ENCODE assay signal across 1 cellular context in the genomic region with DNA sequence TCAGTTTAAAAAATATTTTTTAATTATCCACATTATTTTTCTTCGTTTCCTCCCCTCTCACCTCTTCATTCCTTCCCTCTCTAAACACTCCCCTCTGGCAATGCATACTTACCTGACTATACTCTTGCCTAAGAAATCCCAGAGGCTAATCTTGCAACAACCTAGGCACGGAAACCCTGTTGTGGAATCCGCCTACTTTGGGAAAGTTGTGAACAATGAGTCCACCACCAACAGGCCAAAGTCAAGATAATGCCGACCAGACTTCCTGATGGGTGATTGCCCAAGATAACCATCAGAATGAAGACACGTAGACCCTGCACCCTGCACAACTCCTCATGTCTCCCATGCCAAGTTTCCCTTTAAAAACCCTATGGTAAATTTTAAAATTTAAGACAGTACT.
TF ChIP-seq lines count a peak whose summit lies in the region.

No MANE protein-coding gene starts in this region.

TF ChIP-seq in HepG2, 621 proteins besides CTCF, POLR2A, EP300 and RAD21 (continued from another document):
- TF ChIP-seq, protein P1, sequence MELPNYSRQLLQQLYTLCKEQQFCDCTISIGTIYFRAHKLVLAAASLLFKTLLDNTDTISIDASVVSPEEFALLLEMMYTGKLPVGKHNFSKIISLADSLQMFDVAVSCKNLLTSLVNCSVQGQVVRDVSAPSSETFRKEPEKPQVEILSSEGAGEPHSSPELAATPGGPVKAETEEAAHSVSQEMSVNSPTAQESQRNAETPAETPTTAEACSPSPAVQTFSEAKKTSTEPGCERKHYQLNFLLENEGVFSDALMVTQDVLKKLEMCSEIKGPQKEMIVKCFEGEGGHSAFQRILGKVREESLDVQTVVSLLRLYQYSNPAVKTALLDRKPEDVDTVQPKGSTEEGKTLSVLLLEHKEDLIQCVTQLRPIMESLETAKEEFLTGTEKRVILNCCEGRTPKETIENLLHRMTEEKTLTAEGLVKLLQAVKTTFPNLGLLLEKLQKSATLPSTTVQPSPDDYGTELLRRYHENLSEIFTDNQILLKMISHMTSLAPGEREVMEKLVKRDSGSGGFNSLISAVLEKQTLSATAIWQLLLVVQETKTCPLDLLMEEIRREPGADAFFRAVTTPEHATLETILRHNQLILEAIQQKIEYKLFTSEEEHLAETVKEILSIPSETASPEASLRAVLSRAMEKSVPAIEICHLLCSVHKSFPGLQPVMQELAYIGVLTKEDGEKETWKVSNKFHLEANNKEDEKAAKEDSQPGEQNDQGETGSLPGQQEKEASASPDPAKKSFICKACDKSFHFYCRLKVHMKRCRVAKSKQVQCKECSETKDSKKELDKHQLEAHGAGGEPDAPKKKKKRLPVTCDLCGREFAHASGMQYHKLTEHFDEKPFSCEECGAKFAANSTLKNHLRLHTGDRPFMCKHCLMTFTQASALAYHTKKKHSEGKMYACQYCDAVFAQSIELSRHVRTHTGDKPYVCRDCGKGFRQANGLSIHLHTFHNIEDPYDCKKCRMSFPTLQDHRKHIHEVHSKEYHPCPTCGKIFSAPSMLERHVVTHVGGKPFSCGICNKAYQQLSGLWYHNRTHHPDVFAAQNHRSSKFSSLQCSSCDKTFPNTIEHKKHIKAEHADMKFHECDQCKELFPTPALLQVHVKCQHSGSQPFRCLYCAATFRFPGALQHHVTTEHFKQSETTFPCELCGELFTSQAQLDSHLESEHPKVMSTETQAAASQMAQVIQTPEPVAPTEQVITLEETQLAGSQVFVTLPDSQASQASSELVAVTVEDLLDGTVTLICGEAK (IDR thresholded peaks at IDR 0.05): no peak
- TF ChIP-seq, protein P1 (CRISPR knock-in tag; IDR thresholded peaks at IDR 0.05): no peak
- TF ChIP-seq SATB2 (CRISPR knock-in tag; IDR thresholded peaks at IDR 0.05) (no peak), MED1 (CRISPR knock-in tag; IDR thresholded peaks at IDR 0.05) (no peak), MATR3 (CRISPR knock-in tag; IDR thresholded peaks at IDR 0.05) (no peak)
- TF ChIP-seq, protein P2, sequence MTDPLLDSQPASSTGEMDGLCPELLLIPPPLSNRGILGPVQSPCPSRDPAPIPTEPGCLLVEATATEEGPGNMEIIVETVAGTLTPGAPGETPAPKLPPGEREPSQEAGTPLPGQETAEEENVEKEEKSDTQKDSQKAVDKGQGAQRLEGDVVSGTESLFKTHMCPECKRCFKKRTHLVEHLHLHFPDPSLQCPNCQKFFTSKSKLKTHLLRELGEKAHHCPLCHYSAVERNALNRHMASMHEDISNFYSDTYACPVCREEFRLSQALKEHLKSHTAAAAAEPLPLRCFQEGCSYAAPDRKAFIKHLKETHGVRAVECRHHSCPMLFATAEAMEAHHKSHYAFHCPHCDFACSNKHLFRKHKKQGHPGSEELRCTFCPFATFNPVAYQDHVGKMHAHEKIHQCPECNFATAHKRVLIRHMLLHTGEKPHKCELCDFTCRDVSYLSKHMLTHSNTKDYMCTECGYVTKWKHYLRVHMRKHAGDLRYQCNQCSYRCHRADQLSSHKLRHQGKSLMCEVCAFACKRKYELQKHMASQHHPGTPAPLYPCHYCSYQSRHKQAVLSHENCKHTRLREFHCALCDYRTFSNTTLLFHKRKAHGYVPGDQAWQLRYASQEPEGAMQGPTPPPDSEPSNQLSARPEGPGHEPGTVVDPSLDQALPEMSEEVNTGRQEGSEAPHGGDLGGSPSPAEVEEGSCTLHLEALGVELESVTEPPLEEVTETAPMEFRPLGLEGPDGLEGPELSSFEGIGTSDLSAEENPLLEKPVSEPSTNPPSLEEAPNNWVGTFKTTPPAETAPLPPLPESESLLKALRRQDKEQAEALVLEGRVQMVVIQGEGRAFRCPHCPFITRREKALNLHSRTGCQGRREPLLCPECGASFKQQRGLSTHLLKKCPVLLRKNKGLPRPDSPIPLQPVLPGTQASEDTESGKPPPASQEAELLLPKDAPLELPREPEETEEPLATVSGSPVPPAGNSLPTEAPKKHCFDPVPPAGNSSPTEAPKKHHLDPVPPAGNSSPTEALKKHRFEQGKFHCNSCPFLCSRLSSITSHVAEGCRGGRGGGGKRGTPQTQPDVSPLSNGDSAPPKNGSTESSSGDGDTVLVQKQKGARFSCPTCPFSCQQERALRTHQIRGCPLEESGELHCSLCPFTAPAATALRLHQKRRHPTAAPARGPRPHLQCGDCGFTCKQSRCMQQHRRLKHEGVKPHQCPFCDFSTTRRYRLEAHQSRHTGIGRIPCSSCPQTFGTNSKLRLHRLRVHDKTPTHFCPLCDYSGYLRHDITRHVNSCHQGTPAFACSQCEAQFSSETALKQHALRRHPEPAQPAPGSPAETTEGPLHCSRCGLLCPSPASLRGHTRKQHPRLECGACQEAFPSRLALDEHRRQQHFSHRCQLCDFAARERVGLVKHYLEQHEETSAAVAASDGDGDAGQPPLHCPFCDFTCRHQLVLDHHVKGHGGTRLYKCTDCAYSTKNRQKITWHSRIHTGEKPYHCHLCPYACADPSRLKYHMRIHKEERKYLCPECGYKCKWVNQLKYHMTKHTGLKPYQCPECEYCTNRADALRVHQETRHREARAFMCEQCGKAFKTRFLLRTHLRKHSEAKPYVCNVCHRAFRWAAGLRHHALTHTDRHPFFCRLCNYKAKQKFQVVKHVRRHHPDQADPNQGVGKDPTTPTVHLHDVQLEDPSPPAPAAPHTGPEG (CRISPR knock-in tag; IDR thresholded peaks at IDR 0.05): no peak
- TF ChIP-seq, protein P3, sequence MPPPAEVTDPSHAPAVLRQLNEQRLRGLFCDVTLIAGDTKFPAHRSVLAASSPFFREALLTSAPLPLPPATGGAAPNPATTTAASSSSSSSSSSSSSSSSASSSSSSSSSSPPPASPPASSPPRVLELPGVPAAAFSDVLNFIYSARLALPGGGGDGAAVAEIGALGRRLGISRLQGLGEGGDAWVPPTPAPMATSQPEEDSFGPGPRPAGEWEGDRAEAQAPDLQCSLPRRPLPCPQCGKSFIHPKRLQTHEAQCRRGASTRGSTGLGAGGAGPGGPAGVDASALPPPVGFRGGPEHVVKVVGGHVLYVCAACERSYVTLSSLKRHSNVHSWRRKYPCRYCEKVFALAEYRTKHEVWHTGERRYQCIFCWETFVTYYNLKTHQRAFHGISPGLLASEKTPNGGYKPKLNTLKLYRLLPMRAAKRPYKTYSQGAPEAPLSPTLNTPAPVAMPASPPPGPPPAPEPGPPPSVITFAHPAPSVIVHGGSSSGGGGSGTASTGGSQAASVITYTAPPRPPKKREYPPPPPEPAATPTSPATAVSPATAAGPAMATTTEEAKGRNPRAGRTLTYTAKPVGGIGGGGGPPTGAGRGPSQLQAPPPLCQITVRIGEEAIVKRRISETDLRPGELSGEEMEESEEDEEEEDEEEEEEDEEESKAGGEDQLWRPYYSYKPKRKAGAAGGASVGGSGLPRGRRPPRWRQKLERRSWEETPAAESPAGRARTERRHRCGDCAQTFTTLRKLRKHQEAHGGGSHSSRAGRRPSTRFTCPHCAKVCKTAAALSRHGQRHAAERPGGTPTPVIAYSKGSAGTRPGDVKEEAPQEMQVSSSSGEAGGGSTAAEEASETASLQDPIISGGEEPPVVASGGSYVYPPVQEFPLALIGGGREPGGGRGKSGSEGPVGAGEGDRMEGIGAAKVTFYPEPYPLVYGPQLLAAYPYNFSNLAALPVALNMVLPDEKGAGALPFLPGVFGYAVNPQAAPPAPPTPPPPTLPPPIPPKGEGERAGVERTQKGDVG (CRISPR knock-in tag; IDR thresholded peaks at IDR 0.05; ENCODE audit: borderline replicate concordance): no peak
TF ChIP-seq in HepG2: peak in this region for 0.
